Comparison of ENCODE assay signal across 15 cellular contexts in the genomic region with DNA sequence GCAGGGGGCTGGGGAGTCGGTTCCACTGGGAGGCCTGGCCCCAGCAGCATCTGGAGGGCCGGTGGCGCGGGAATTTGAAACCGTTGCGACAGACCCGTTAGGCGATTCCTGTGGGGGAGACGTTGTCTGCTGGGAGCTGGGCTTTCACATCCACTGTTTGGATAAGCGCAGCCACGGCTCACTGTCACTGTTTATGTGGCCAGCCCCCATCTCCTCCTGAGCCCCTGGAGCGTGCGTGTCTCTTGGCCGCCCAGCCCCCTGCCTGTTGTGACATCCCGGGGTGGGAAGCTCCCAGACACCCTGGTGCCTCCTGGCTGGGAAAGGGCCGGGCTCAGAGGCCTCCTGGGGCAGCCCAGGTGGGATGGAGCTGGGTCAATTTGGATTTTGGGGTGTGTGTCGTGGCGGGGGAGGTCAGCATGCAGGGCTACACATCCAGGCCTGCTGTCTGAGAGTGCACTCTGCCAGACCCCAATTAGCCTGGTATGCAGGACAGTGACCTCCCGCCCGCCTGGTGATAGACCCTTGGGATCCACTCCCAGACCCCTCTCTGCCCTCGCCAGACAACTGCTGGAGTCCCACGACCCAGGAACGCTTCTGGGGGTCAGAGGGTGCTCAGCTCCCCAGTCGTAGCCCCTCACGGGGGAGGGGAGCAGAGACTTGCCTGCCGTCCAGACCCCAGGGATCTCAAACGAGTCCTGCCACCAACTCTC.
DNase-seq lines count a peak whose midpoint lies in the region; ATAC-seq, FAIRE-seq and TF ChIP-seq lines count a peak whose summit lies in the region.
"Had no signal": no experiment of that assay in that cellular context is flagged by ENCODE, and none has a peak within 500 bp of the region (broad histone marks: within the 10 kb centered on the region; RNA-seq: fewer than 3 reads in every experiment).

No MANE protein-coding gene starts in this region.

- H3K4me1 ChIP-seq in A673 (ENCODE audit: insufficient read depth, low read length, poor library complexity, severe bottlenecking) (peaks cover 9% of the 10 kb centered on the region), IMR-90 (ENCODE audit: control insufficient read depth, insufficient read depth, low read length) (peaks cover 38% of the 10 kb centered on the region), endodermal cell (ENCODE audit: control insufficient read depth, insufficient read depth, low read length) (no peaks in the 10 kb centered on the region)

- H3K36me3 Mint-ChIP-seq in endodermal cell (ENCODE audit: low read depth): no peaks in the 10 kb centered on the region

- H2BK5ac ChIP-seq in IMR-90 (ENCODE audit: low read depth, low read length, poor library complexity, severe bottlenecking): peak overlapping the region; percentile 60

- intact Hi-C loops in A673 (cut with micrococcal nuclease; ENCODE audit: unreplicated experiment): no loop called here
- intact Hi-C loops in IMR-90 (cut with micrococcal nuclease): no loop called here

- H3K9me3 Mint-ChIP-seq in endodermal cell: no peaks in the 10 kb centered on the region
- H3K9me3 Mint-ChIP-seq: neural crest cell had no signal

- no peak overlapping the region for H3K4me2 ChIP-seq in IMR-90 (ENCODE audit: low read depth, low read length)

- H4K8ac ChIP-seq in IMR-90 (ENCODE audit: low read depth in 2 of 2, low read length in 2 of 2): peak overlapping the region; percentile 79 to 93; a peak in 2 of 4 replicates

- peak overlapping the region; percentile 98 for H4K91ac ChIP-seq in IMR-90 (ENCODE audit: insufficient read depth, low read depth, low read length)

- H3K14ac ChIP-seq in IMR-90 (replicated peaks; ENCODE audit: low read depth, low read length): peak overlapping the region; percentile 92

- BruUV-seq in A673 (replicated peaks; lab: Mats Ljungman, UMichigan) (no TSS peak), IMR-90 (replicated peaks; lab: Mats Ljungman, UMichigan) (no TSS peak)

- peak overlapping the region; percentile 96; the same call in 2 of the 3 replicates for H2BK15ac ChIP-seq in IMR-90 (ENCODE audit: low read depth, low read length)

- CTCF ChIA-PET in A673 (lab: Charles Lee): no interaction called here
- CTCF ChIA-PET in IMR-90 (lab: Yijun Ruan, JAX): interaction anchor here (1.1 to 1.4 kb wide), 2 partner anchors 10 to 55 kb away, joined by 3 to 6 read pairs; no protein-coding TSS in a partner anchor

- peak overlapping the region; percentile 91 for H2AK9ac ChIP-seq in IMR-90 (replicated peaks; ENCODE audit: low read depth, low read length, poor library complexity)

- dilution Hi-C loops in IMR-90 (cut with HindIII; ENCODE audit: low sequenced_read_pairs, unreplicated experiment): no loop called here

- peak overlapping the region; percentile 86 for H3K23ac ChIP-seq in IMR-90 (ENCODE audit: low read depth, low read length)

- DNase-seq in A673 (ENCODE audit: low spot score) (peak; percentile 26), IMR-90 (peak; percentile 92), amniotic epithelial cell (ENCODE audit: low read depth) (peak; percentile 81), kidney epithelial cell (ENCODE audit: low read depth) (peak; percentile 5), endodermal cell (no peak), RKO (ENCODE audit: low spot score) (no peak), mesenteric fat pad (ENCODE audit: low spot score) (no peak), GM12891 (ENCODE audit: insufficient read length, low spot score) (no peak)
- DNase-seq: activated naive CD4-positive, alpha-beta T cell treated with anti-CD3 and anti-CD28 coated beads, Interleukin-2, amount 50 U/mL, for 16 hours; AML-193; NCI-H1930; small intestine; T-helper 2 cell had no signal

- in situ Hi-C loops in IMR-90 (cut with MboI; ENCODE audit: low sequenced_read_pairs): no loop called here

- no peaks in the 10 kb centered on the region for H3K27me3 ChIP-seq in A673 (replicated peaks; ENCODE audit: insufficient read depth, low read depth, low read length, poor library complexity)
- H3K27me3 ChIP-seq in IMR-90 (ENCODE audit: control insufficient read depth, insufficient read depth, low read length): no peaks in the 10 kb centered on the region
- peaks cover 65% of the 10 kb centered on the region for H3K27me3 ChIP-seq in kidney epithelial cell (ENCODE audit: control insufficient read depth, insufficient read depth, low read length)
- no peaks in the 10 kb centered on the region for H3K27me3 ChIP-seq in endodermal cell (ENCODE audit: control insufficient read depth, insufficient read depth, low read length, poor library complexity, severe bottlenecking)
- H3K27me3 ChIP-seq: esophagus muscularis mucosa had no signal

- POLR2A ChIA-PET in A673 (lab: Charles Lee; ENCODE audit: low non-redundant PET) (interaction anchor here (0.6 kb wide), 1 partner anchor 47 kb away, joined by 5 read pairs; no protein-coding TSS in a partner anchor), IMR-90 (lab: Charles Lee; ENCODE audit: unreplicated experiment) (interaction anchor here (0.6 kb wide), 1 partner anchor 845 kb away, joined by 3 read pairs; no protein-coding TSS in a partner anchor)

- H3K4ac ChIP-seq in IMR-90 (ENCODE audit: low read depth, low read length): peak overlapping the region; percentile 99

- H3K27ac ChIP-seq in A673 (ENCODE audit: low read depth, low read length, poor library complexity, severe bottlenecking) (no peak overlapping the region), IMR-90 (ENCODE audit: insufficient read depth, low read length) (peak overlapping the region; percentile 75), endodermal cell (ENCODE audit: low read depth, low read length) (no peak overlapping the region)
- H3K27ac ChIP-seq: esophagus muscularis mucosa had no signal

- H2AK5ac ChIP-seq in IMR-90 (ENCODE audit: low read depth, low read length): peak overlapping the region; percentile 98

- TF ChIP-seq CTCF in A673 (conservative IDR thresholded peaks at IDR 0.05; ENCODE audit: low read depth, low read length) (no peak), IMR-90 (conservative IDR thresholded peaks at IDR 0.05; ENCODE audit: low read depth, low read length) (no peak), kidney epithelial cell (IDR thresholded peaks at IDR 0.05; ENCODE audit: insufficient read depth, low read length, poor library complexity, severe bottlenecking) (no peak), endodermal cell (conservative IDR thresholded peaks at IDR 0.05) (no peak)

- H2AFZ ChIP-seq in IMR-90 (replicated peaks; ENCODE audit: low read length, poor library complexity): peak overlapping the region; percentile 84

- peak overlapping the region; percentile 97 for H2BK20ac ChIP-seq in IMR-90 (ENCODE audit: low read depth, low read length)

- H3K9ac ChIP-seq in IMR-90 (ENCODE audit: low read depth, low read length): 0 out of 2 replicates have a peak overlapping the region, but pooled peaks have one; percentile 4
- H3K9ac ChIP-seq in endodermal cell (ENCODE audit: extremely low read depth, low read length, poor library complexity, severe bottlenecking): no peak overlapping the region

- ATAC-seq in IMR-90 (ENCODE audit: low read depth): peak; percentile 94

- H2BK120ac ChIP-seq in IMR-90 (ENCODE audit: low read depth, low read length): peak overlapping the region; percentile 98

- no peak overlapping the region for H3K4me3 Mint-ChIP-seq in endodermal cell
- H3K4me3 Mint-ChIP-seq: neural crest cell had no signal

- FAIRE-seq in GM12891 (lab: Jason Lieb, UNC): no peak
- FAIRE-seq: small intestine had no signal

- H3K9me3 ChIP-seq in A673 (ENCODE audit: low read depth, low read length, poor library complexity, severe bottlenecking) (no peaks in the 10 kb centered on the region), IMR-90 (ENCODE audit: control insufficient read depth, insufficient read depth, low read length) (no peaks in the 10 kb centered on the region), endodermal cell (ENCODE audit: control insufficient read depth, low read length) (no peaks in the 10 kb centered on the region)
- H3K9me3 ChIP-seq: esophagus muscularis mucosa had no signal

- H4K5ac ChIP-seq in IMR-90 (ENCODE audit: low read depth, low read length): peak overlapping the region; percentile 60

- no peaks in the 10 kb centered on the region for H3K4me1 Mint-ChIP-seq in endodermal cell

- 56% methylated on average over 5 of the region's 27 CpGs; no CpG with 5 or more reads in 1 of the 2 experiments for whole genome bisulfite sequencing in IMR-90 (ENCODE audit: extremely low coverage in 2 of 2, insufficient read length in 1 of 2), 2 experiments
- WGBS in endodermal cell (ENCODE audit: insufficient coverage in 1 of 2, insufficient read length in 1 of 2), 2 experiments: 80 to 88% methylated on average over 17 to 27 of the region's 27 CpGs

- H3K4me3 ChIP-seq in A673 (ENCODE audit: low read depth, low read length, poor library complexity, severe bottlenecking): no peak overlapping the region
- H3K4me3 ChIP-seq in IMR-90 (ENCODE audit: insufficient read depth, low read depth, low read length): no peak overlapping the region
- H3K4me3 ChIP-seq in kidney epithelial cell (ENCODE audit: low read depth, low read length): no peak overlapping the region
- no peak overlapping the region for H3K4me3 ChIP-seq in endodermal cell (ENCODE audit: low read length)
- H3K4me3 ChIP-seq: esophagus muscularis mucosa had no signal

- no peaks in the 10 kb centered on the region for H3K79me1 ChIP-seq in IMR-90 (ENCODE audit: low read depth in 1 of 2, low read length in 2 of 2)

- H3K27ac Mint-ChIP-seq in endodermal cell: no peak overlapping the region

- H3K27me3 Mint-ChIP-seq in endodermal cell (ENCODE audit: insufficient read depth): no peaks in the 10 kb centered on the region

- peak overlapping the region; percentile 84 for H3K18ac ChIP-seq in IMR-90 (ENCODE audit: low read depth, low read length)

- H3K36me3 ChIP-seq in A673 (ENCODE audit: insufficient read depth, low read length, poor library complexity, severe bottlenecking): no peaks in the 10 kb centered on the region
- H3K36me3 ChIP-seq in IMR-90 (ENCODE audit: control insufficient read depth, insufficient read depth, low read length): no peaks in the 10 kb centered on the region
- H3K36me3 ChIP-seq in kidney epithelial cell (ENCODE audit: control insufficient read depth, insufficient read depth, low read length): no peaks in the 10 kb centered on the region
- H3K36me3 ChIP-seq in endodermal cell (ENCODE audit: control insufficient read depth, insufficient read depth, low read length): no peaks in the 10 kb centered on the region
- H3K36me3 ChIP-seq: esophagus muscularis mucosa had no signal

- H4K20me1 ChIP-seq in IMR-90 (ENCODE audit: insufficient read depth, low read length): no peaks in the 10 kb centered on the region

- 0 out of 2 replicates have a peak, but pooled peaks have one; percentile 17 for TF ChIP-seq RAD21 in IMR-90 (IDR thresholded peaks at IDR 0.05; ENCODE audit: low read length)

- peaks cover 12% of the 10 kb centered on the region for H3K9me1 ChIP-seq in IMR-90 (ENCODE audit: insufficient read depth, low read length)

- TF ChIP-seq POLR2A in IMR-90 (IDR thresholded peaks at IDR 0.05; ENCODE audit: low read depth, low read length): no peak
- TF ChIP-seq POLR2A in GM12891 (IDR thresholded peaks at IDR 0.05; ENCODE audit: low read depth, low read length): no peak

- peak overlapping the region; percentile 42; the same call in 1 of the 2 replicates for H3K56ac ChIP-seq in IMR-90 (ENCODE audit: extremely low read depth, insufficient read depth, low read length)

TF ChIP-seq in GM12891, 5 proteins besides CTCF, POLR2A, EP300 and RAD21 (continues in another document):
- no peak for TF ChIP-seq POU2F2 (IDR thresholded peaks at IDR 0.05; ENCODE audit: low read depth, low read length)
- TF ChIP-seq POLR2AphosphoS5 (IDR thresholded peaks at IDR 0.05; ENCODE audit: low read depth, low read length): no peak

Comparison
In these comparisons a context has a peak if more than half of its experiments do, and no peak if none do; other contexts are left out.
1. DNase-seq: peak in A673 (single experiment), IMR-90 (single experiment), amniotic epithelial cell (single experiment) and kidney epithelial cell (single experiment); none in endodermal cell (single experiment), RKO (single experiment), mesenteric fat pad (single experiment) and GM12891 (single experiment).